ENCODE assay signal across 14 cellular contexts in the genomic region with DNA sequence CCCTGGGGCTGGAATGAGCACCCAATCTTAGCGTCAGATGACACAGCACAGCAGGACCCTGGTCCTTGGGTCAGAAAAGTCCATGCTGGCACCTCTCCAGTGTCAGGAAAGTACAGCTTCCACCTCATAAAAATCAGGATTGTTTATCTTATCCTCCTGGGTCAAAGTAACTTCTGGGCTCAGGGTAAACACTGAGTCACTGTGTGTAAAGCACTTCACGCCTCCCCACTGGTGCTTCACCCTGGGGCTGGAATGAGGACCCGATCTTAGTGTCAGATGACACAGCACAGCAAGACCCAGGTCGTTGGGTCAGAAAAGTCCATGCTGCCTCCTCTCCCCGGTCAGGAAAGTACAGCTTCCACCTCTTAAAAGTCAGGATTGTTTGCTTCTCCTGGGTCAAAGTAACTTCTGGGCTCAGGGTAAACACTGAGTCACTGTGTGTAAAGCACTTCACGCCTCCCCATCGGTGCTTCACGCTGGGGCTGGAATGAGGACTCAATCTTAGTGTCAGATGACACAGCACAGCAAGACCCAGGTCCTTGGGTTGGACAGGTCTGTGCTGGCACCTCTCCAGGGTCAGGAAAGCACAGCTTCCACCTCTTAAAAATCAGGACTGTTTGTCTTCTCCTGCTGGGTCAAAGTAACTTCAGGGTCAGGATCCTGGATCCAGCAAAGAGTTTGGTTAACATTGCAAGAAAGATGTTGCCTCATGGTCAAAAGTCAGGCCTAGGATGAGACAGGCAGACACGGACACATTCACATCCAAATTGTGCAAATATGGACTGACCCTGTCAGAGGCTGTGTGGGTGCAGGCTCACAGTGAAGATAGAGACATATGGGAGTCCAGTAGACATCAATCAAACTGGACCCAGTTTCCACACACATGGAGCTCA. TPM values are rescaled to one million over a fixed set of nuclear protein-coding genes. Genes with fewer than 3 reads are reported as not detected.
DNase-seq lines count a peak whose midpoint lies in the region; ATAC-seq and TF ChIP-seq lines count a peak whose summit lies in the region.
"Had no signal": no experiment of that assay in that cellular context is flagged by ENCODE, and none has a peak within 500 bp of the region (broad histone marks: within the 10 kb centered on the region; RNA-seq: fewer than 3 reads in every experiment).

No MANE protein-coding gene starts in this region.

- H3K4me2 ChIP-seq in smooth muscle cell (no peak overlapping the region), Karpas-422 (ENCODE audit: low read depth, low read length, poor library complexity, severe bottlenecking) (no peak overlapping the region)

- H3K27me3 ChIP-seq in smooth muscle cell (ENCODE audit: low read depth) = no peaks in the 10 kb centered on the region
- peaks cover 0 to 6% (median 0%) of the 10 kb centered on the region in 4 donors for H3K27me3 ChIP-seq in esophagus muscularis mucosa
- peaks cover 3% of the 10 kb centered on the region; the same call in 1 of the 2 replicates for H3K27me3 ChIP-seq in Karpas-422 (ENCODE audit: low read length)

- 22% methylated on average over 9 of the region's 9 CpGs for WGBS in smooth muscle cell (ENCODE audit: low lambda C conversion rate)
- 47% methylated on average over 9 of the region's 9 CpGs for whole genome bisulfite sequencing in esophagus muscularis mucosa

- H4K20me1 ChIP-seq in smooth muscle cell (ENCODE audit: low read depth) (no peaks in the 10 kb centered on the region), Karpas-422 (ENCODE audit: insufficient read depth, low read depth, low read length) (no peaks in the 10 kb centered on the region)

- H3K4me1 ChIP-seq in HEK293 (ENCODE audit: control insufficient read depth, insufficient read depth, low read length) (peaks cover 22% of the 10 kb centered on the region), smooth muscle cell (ENCODE audit: low read depth) (no peaks in the 10 kb centered on the region), esophagus muscularis mucosa (no peaks in the 10 kb centered on the region), Karpas-422 (ENCODE audit: low read length) (no peaks in the 10 kb centered on the region)
- H3K4me1 ChIP-seq: gastroesophageal sphincter had no signal

- H2AFZ ChIP-seq in smooth muscle cell (ENCODE audit: low read depth) = no peak overlapping the region
- no peak overlapping the region for H2AFZ ChIP-seq in Karpas-422 (ENCODE audit: low read length)

- intact Hi-C loops in esophagus muscularis mucosa (cut with DNase I) (no loop called here), sciatic nerve (cut with DNase I) (no loop called here)

- H3K9me3 ChIP-seq in HEK293 (ENCODE audit: control insufficient read depth, insufficient read depth, low read depth, low read length) = no peaks in the 10 kb centered on the region
- no peaks in the 10 kb centered on the region for H3K9me3 ChIP-seq in smooth muscle cell (replicated peaks; ENCODE audit: low read depth)
- peaks cover 0 to 22% (median 17%) of the 10 kb centered on the region in 4 donors for H3K9me3 ChIP-seq in esophagus muscularis mucosa
- no peaks in the 10 kb centered on the region for H3K9me3 ChIP-seq in Karpas-422 (ENCODE audit: low read length)

- H3K9ac ChIP-seq in smooth muscle cell (ENCODE audit: low read depth) = no peak overlapping the region
- no peak overlapping the region for H3K9ac ChIP-seq in Karpas-422 (ENCODE audit: low read length)

- TF ChIP-seq EP300 in esophagus muscularis mucosa (IDR thresholded peaks at IDR 0.05) = no peak

- H3K79me2 ChIP-seq in smooth muscle cell (ENCODE audit: low read depth) (no peaks in the 10 kb centered on the region), Karpas-422 (ENCODE audit: low read length) (no peaks in the 10 kb centered on the region)

- H3K4me3 ChIP-seq in HEK293 (ENCODE audit: low read depth, low read length) = no peak overlapping the region
- no peak overlapping the region for H3K4me3 ChIP-seq in foreskin fibroblast (ENCODE audit: low read depth in 1 of 2, low read length in 2 of 2)
- H3K4me3 ChIP-seq in smooth muscle cell = no peak overlapping the region
- H3K4me3 ChIP-seq in esophagus muscularis mucosa = no peak overlapping the region
- H3K4me3 ChIP-seq in Karpas-422 (ENCODE audit: low read length) = no peak overlapping the region
- H3K4me3 ChIP-seq: gastroesophageal sphincter had no signal

- H3F3A ChIP-seq in smooth muscle cell (ENCODE audit: low read depth) = peaks cover 14% of the 10 kb centered on the region

- H3K27ac ChIP-seq in HEK293 (ENCODE audit: extremely low read depth, low read depth, low read length) = peak overlapping the region; percentile 76
- peak overlapping the region; percentile 42 for H3K27ac ChIP-seq in smooth muscle cell (ENCODE audit: low read depth)
- no peak overlapping the region for H3K27ac ChIP-seq in esophagus muscularis mucosa (replicated peaks in 1 of 4)
- H3K27ac ChIP-seq in Karpas-422 (ENCODE audit: low read length) = no peak overlapping the region
- H3K27ac ChIP-seq: gastroesophageal sphincter had no signal

- peak; percentile 47 for DNase-seq in NCI-H774 (lab: John Stamatoyannopoulos, UW)
- peak; percentile 12 to 15 for DNase-seq in foreskin fibroblast
- peak; percentile 36 for DNase-seq in smooth muscle cell (lab: John Stamatoyannopoulos, UW; ENCODE audit: unreplicated experiment)
- no peak for DNase-seq in esophagus muscularis mucosa (ENCODE audit: extremely low spot score)
- no peak for DNase-seq in sciatic nerve (ENCODE audit: low spot score)
- no peak for DNase-seq in Karpas-422
- DNase-seq: activated naive CD4-positive, alpha-beta T cell treated with Interleukin-2 at 50 U/mL for 16 hours; cortex of kidney; DND-41; NCI-H446 treated with DMSO at 0.1 percent for 48 hours had no signal

- ATAC-seq in sciatic nerve = no peak
- ATAC-seq in GM18907 (IDR thresholded peaks at IDR 0.05; ENCODE audit: unreplicated experiment) = no peak
- ATAC-seq: gastroesophageal sphincter had no signal

- H3K36me3 ChIP-seq in HEK293 (ENCODE audit: control insufficient read depth in 2 of 2, insufficient read depth in 1 of 2, low read length in 2 of 2) (no peaks in the 10 kb centered on the region), smooth muscle cell (ENCODE audit: low read depth) (no peaks in the 10 kb centered on the region), esophagus muscularis mucosa (no peaks in the 10 kb centered on the region), Karpas-422 (ENCODE audit: insufficient read depth, low read length) (no peaks in the 10 kb centered on the region)
- H3K36me3 ChIP-seq: gastroesophageal sphincter had no signal

- POLR2A ChIA-PET in HEK293 (lab: Yijun Ruan, JAX) = interaction anchor here (0.6 to 1.4 kb wide), 8 partner anchors 23 to 224 kb away, joined by 3 to 7 read pairs (median 4); partner anchors contain the start of genes ACTMAP and RAB4B

- no peaks in the 10 kb centered on the region for H3K9me2 ChIP-seq in Karpas-422 (replicated peaks; ENCODE audit: insufficient read depth, low read length)

- TF ChIP-seq POLR2A in esophagus muscularis mucosa (IDR thresholded peaks at IDR 0.05; ENCODE audit: low read depth) = no peak

- no peak for TF ChIP-seq CTCF in HEK293 (tag by site-specific recombination; IDR thresholded peaks at IDR 0.05)
- no peak for TF ChIP-seq CTCF in foreskin fibroblast (IDR thresholded peaks at IDR 0.05; ENCODE audit: low read depth, low read length)
- no peak for TF ChIP-seq CTCF in smooth muscle cell (IDR thresholded peaks at IDR 0.05; ENCODE audit: borderline replicate concordance, insufficient read depth, poor library complexity, severe bottlenecking)
- no peak for TF ChIP-seq CTCF in esophagus muscularis mucosa (IDR thresholded peaks at IDR 0.05)

- CTCF ChIA-PET in HEK293 (lab: Yijun Ruan, JAX) = interaction anchor here (0.6 to 6.3 kb wide), 6 partner anchors 8 to 258 kb away, joined by 3 to 36 read pairs (median 4); no protein-coding TSS in a partner anchor

TF ChIP-seq in HEK293, 187 proteins besides CTCF, POLR2A, EP300 and RAD21 (continues in another document):
- TF ChIP-seq ZNF561 (tag by site-specific recombination; IDR thresholded peaks at IDR 0.05; ENCODE audit: borderline replicate concordance) (peak; percentile 98), TRIM28 (IDR thresholded peaks at IDR 0.05; ENCODE audit: borderline replicate concordance, low read length) (peak; percentile 99), ZNF404 (tag by site-specific recombination; IDR thresholded peaks at IDR 0.05) (no peak), ZNF366 (tag by site-specific recombination; conservative IDR thresholded peaks at IDR 0.05) (peak; percentile 99), ZNF155 (tag by site-specific recombination; IDR thresholded peaks at IDR 0.05) (peak; percentile 71; the same call in 1 of the 2 replicates), ZNF146 (tag by site-specific recombination; IDR thresholded peaks at IDR 0.05) (peak; percentile 87), ZNF133 (tag by site-specific recombination; IDR thresholded peaks at IDR 0.05) (no peak), KLF8 (tag by site-specific recombination; IDR thresholded peaks at IDR 0.05) (peak; percentile 98), SALL2 (tag by site-specific recombination; IDR thresholded peaks at IDR 0.05; ENCODE audit: borderline replicate concordance) (no peak), ZNF140 (tag by site-specific recombination; IDR thresholded peaks at IDR 0.05) (peak; percentile 28; the same call in 1 of the 2 replicates), TCF7L2 (IDR thresholded peaks at IDR 0.05; ENCODE audit: borderline replicate concordance, low read depth, low read length) (peak; percentile 82; the same call in 1 of the 2 replicates), ZNF221 (tag by site-specific recombination; IDR thresholded peaks at IDR 0.05; ENCODE audit: borderline replicate concordance) (no peak), ZNF157 (tag by site-specific recombination; IDR thresholded peaks at IDR 0.05) (no peak; the same call in 1 of the 2 replicates), ZNF48 (tag by site-specific recombination; IDR thresholded peaks at IDR 0.05) (no peak)
- TF ChIP-seq, protein P1, sequence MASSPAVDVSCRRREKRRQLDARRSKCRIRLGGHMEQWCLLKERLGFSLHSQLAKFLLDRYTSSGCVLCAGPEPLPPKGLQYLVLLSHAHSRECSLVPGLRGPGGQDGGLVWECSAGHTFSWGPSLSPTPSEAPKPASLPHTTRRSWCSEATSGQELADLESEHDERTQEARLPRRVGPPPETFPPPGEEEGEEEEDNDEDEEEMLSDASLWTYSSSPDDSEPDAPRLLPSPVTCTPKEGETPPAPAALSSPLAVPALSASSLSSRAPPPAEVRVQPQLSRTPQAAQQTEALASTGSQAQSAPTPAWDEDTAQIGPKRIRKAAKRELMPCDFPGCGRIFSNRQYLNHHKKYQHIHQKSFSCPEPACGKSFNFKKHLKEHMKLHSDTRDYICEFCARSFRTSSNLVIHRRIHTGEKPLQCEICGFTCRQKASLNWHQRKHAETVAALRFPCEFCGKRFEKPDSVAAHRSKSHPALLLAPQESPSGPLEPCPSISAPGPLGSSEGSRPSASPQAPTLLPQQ (tag by site-specific recombination; IDR thresholded peaks at IDR 0.05) = peak; percentile 97

RNA-seq across cellular contexts. Expression of gene CYP2A7, which starts 39.2 kb away (rescaled TPM):
- total RNA-seq in smooth muscle cell = not detected in 2 replicates
- polyA plus RNA-seq in smooth muscle cell = not detected in 2 replicates
- total RNA-seq in esophagus muscularis mucosa = not detected
- not detected for total RNA-seq in sciatic nerve
- not detected in 2 replicates for total RNA-seq in Karpas-422 (2014; rRNA removed; shearing (Covaris generic); ENCODE audit: low replicate concordance)
- total RNA-seq: gastroesophageal sphincter, LHCN-M2 had no signal

Comparison
In these comparisons a context has a peak if more than half of its experiments do, and no peak if none do; other contexts are left out.
1. H3K27ac ChIP-seq: peak in HEK293 (single experiment) and smooth muscle cell (single experiment); none in esophagus muscularis mucosa (0 of 4) and Karpas-422 (single experiment).
2. DNase-seq: peak in NCI-H774 (single experiment), foreskin fibroblast (2 of 2) and smooth muscle cell (single experiment); none in esophagus muscularis mucosa (single experiment), sciatic nerve (single experiment) and Karpas-422 (single experiment).